18 cellular contexts compared by ENCODE assay signal in the genomic region with DNA sequence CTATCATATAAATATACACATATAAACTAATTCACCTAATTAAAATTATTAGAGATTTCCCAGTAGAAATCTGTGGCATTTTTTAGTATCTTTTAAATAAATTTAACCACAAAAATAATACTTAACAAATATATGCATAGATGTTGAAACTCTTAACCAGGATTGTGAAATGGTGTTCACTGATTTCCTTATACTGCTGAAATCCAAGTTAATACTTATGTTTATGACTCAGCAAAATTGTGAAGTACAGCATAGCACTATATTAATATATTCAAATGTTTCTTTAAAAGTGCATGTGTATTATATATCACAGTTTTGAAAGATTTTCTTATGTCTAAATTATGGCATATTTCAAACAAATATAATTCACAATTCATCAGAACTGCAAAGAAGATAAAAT.
DNase-seq lines count a peak whose midpoint lies in the region; ATAC-seq and TF ChIP-seq lines count a peak whose summit lies in the region.
"Had no signal": no experiment of that assay in that cellular context is flagged by ENCODE, and none has a peak within 500 bp of the region (broad histone marks: within the 10 kb centered on the region; RNA-seq: fewer than 3 reads in every experiment).

No MANE protein-coding gene starts in this region.

- H3K36me3 ChIP-seq in SK-N-SH (replicated peaks in 1 of 2; ENCODE audit: control insufficient read depth in 1 of 2, insufficient read depth in 2 of 2, low read length in 1 of 2) (no peaks in the 10 kb centered on the region), adipocyte (ENCODE audit: control insufficient read depth, insufficient read depth, low read length, severe bottlenecking) (no peaks in the 10 kb centered on the region)
- H3K36me3 ChIP-seq: esophagus squamous epithelium had no signal

- H3K9ac ChIP-seq in SK-N-SH, result no peak overlapping the region
- H3K9ac ChIP-seq in adipocyte (ENCODE audit: low read length), result peak overlapping the region; percentile 58

- H3K4me3 Mint-ChIP-seq in progenitor cell of endocrine pancreas (ENCODE audit: low read depth), result no peak overlapping the region

- H3K9me3 ChIP-seq in SK-N-SH (no peaks in the 10 kb centered on the region), adipocyte (ENCODE audit: control insufficient read depth, low read length) (no peaks in the 10 kb centered on the region)
- H3K9me3 ChIP-seq: esophagus squamous epithelium had no signal

- no peaks in the 10 kb centered on the region for H3K27me3 ChIP-seq in SK-N-SH (ENCODE audit: insufficient read depth)
- no peaks in the 10 kb centered on the region for H3K27me3 ChIP-seq in adipocyte (replicated peaks; ENCODE audit: control insufficient read depth, insufficient read depth, low read length)
- H3K27me3 ChIP-seq: esophagus squamous epithelium had no signal

- TF ChIP-seq RAD21 in SK-N-SH (IDR thresholded peaks at IDR 0.05; ENCODE audit: low read length), result no peak

- no peaks in the 10 kb centered on the region for H3K36me3 Mint-ChIP-seq in progenitor cell of endocrine pancreas (ENCODE audit: insufficient read depth)

- H3F3A ChIP-seq in SK-N-SH (replicated peaks; ENCODE audit: insufficient read depth), result no peaks in the 10 kb centered on the region

- H3K4me3 ChIP-seq in SK-N-SH (ENCODE audit: low read depth in 2 of 2, low read length in 1 of 2), result no peak overlapping the region
- H3K4me3 ChIP-seq in adipocyte (ENCODE audit: low read length), result no peak overlapping the region
- no peak overlapping the region for H3K4me3 ChIP-seq in fibroblast of mammary gland (ENCODE audit: control insufficient read depth, low read depth, low read length)
- H3K4me3 ChIP-seq in foreskin fibroblast (ENCODE audit: low read depth in 1 of 2, low read length in 2 of 2), result no peak overlapping the region
- H3K4me3 ChIP-seq: esophagus squamous epithelium had no signal

- no peaks in the 10 kb centered on the region for H3K9me2 ChIP-seq in SK-N-SH

- H2AFZ ChIP-seq in SK-N-SH (ENCODE audit: low read depth), result peak overlapping the region; percentile 17; the same call in 1 of the 2 replicates

- DNase-seq in SK-N-SH (no peak), adipocyte (ENCODE audit: low read depth) (peak; percentile 66), fibroblast of mammary gland (ENCODE audit: low read depth) (peak; percentile 77), foreskin fibroblast (no peak), progenitor cell of endocrine pancreas (ENCODE audit: low spot score, unreplicated experiment) (no peak)
- DNase-seq: activated naive CD4-positive, alpha-beta T cell treated with Interleukin-2 at 50 U/mL for 16 hours; esophagus squamous epithelium; left colon; NCI-H1105; NCI-H2171; retina; stimulated activated naive CD4-positive, alpha-beta T cell treated with Interleukin-2 at 50 U/mL for 16 hours; T-helper 1 cell; trophoblast cell had no signal

- no peak for TF ChIP-seq EP300 in SK-N-SH (IDR thresholded peaks at IDR 0.05; ENCODE audit: borderline replicate concordance in 1 of 2, low read depth in 1 of 2, low read length in 1 of 2)

- H3K4me1 ChIP-seq in SK-N-SH (ENCODE audit: control insufficient read depth in 1 of 2, insufficient read depth in 2 of 2, low read depth in 1 of 2, low read length in 1 of 2), result no peaks in the 10 kb centered on the region; a peak in 1 of 4 replicates
- peaks cover 24% of the 10 kb centered on the region for H3K4me1 ChIP-seq in adipocyte (ENCODE audit: control insufficient read depth, insufficient read depth, low read length)
- H3K4me1 ChIP-seq: esophagus squamous epithelium had no signal

- TF ChIP-seq CTCF in SK-N-SH (IDR thresholded peaks at IDR 0.05) (no peak), fibroblast of mammary gland (conservative IDR thresholded peaks at IDR 0.05; ENCODE audit: control insufficient read depth, insufficient read depth, low read depth, low read length) (no peak), foreskin fibroblast (IDR thresholded peaks at IDR 0.05; ENCODE audit: low read depth, low read length) (no peak), progenitor cell of endocrine pancreas (IDR thresholded peaks at IDR 0.05; ENCODE audit: unreplicated experiment) (no peak)

- POLR2A ChIA-PET in SK-N-SH (lab: Yijun Ruan, JAX), result no interaction called here

- H3K4me1 Mint-ChIP-seq in progenitor cell of endocrine pancreas (ENCODE audit: low read depth), result no peaks in the 10 kb centered on the region

- no peak overlapping the region for H3K27ac Mint-ChIP-seq in progenitor cell of endocrine pancreas

- no peaks in the 10 kb centered on the region for H3K27me3 Mint-ChIP-seq in progenitor cell of endocrine pancreas

- ATAC-seq in SK-N-SH treated with all-trans-retinoic acid at 6 μM for 48 hours (no peak), HG03354 (IDR thresholded peaks at IDR 0.05; ENCODE audit: poor library complexity, severe bottlenecking, unreplicated experiment) (no peak), GM19452 (IDR thresholded peaks at IDR 0.05; ENCODE audit: unreplicated experiment) (no peak)
- ATAC-seq: left colon had no signal

- no peak overlapping the region for H3K4me2 ChIP-seq in SK-N-SH

- CTCF ChIA-PET in SK-N-SH (lab: Yijun Ruan, JAX), result interaction anchor here (1.2 to 1.9 kb wide), 2 partner anchors 11 to 46 kb away, joined by 3 to 20 read pairs; no protein-coding TSS in a partner anchor

- no peaks in the 10 kb centered on the region for H3K79me2 ChIP-seq in SK-N-SH (ENCODE audit: insufficient read depth)

- no peaks in the 10 kb centered on the region for H4K20me1 ChIP-seq in SK-N-SH (ENCODE audit: insufficient read depth)

- H3K27ac ChIP-seq in SK-N-SH (ENCODE audit: low read depth in 2 of 2, low read length in 1 of 2), result no peak overlapping the region
- H3K27ac ChIP-seq: esophagus squamous epithelium, RWPE1 had no signal

- no peaks in the 10 kb centered on the region for H3K9me3 Mint-ChIP-seq in progenitor cell of endocrine pancreas (ENCODE audit: low read depth)

TF ChIP-seq in SK-N-SH, 30 proteins besides CTCF, POLR2A, EP300 and RAD21 (continues in another document):
- TF ChIP-seq RXRA (IDR thresholded peaks at IDR 0.05; ENCODE audit: borderline replicate concordance, low read depth) (no peak), MEF2A (IDR thresholded peaks at IDR 0.05; ENCODE audit: borderline replicate concordance, low read depth) (no peak), SIN3A (IDR thresholded peaks at IDR 0.05; ENCODE audit: borderline replicate concordance, low read depth, low read length) (no peak), CHD2 (IDR thresholded peaks at IDR 0.05; ENCODE audit: low read length, partially characterized antibody) (no peak)
- TF ChIP-seq, protein P1, sequence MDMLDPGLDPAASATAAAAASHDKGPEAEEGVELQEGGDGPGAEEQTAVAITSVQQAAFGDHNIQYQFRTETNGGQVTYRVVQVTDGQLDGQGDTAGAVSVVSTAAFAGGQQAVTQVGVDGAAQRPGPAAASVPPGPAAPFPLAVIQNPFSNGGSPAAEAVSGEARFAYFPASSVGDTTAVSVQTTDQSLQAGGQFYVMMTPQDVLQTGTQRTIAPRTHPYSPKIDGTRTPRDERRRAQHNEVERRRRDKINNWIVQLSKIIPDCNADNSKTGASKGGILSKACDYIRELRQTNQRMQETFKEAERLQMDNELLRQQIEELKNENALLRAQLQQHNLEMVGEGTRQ (IDR thresholded peaks at IDR 0.05; ENCODE audit: borderline replicate concordance, low read depth, low read length), result no peak
- TF ChIP-seq, protein P2, sequence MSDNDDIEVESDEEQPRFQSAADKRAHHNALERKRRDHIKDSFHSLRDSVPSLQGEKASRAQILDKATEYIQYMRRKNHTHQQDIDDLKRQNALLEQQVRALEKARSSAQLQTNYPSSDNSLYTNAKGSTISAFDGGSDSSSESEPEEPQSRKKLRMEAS (IDR thresholded peaks at IDR 0.05; ENCODE audit: low read depth), result no peak
- TF ChIP-seq, protein P3, sequence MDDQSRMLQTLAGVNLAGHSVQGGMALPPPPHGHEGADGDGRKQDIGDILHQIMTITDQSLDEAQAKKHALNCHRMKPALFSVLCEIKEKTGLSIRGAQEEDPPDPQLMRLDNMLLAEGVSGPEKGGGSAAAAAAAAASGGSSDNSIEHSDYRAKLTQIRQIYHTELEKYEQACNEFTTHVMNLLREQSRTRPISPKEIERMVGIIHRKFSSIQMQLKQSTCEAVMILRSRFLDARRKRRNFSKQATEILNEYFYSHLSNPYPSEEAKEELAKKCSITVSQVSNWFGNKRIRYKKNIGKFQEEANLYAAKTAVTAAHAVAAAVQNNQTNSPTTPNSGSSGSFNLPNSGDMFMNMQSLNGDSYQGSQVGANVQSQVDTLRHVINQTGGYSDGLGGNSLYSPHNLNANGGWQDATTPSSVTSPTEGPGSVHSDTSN (IDR thresholded peaks at IDR 0.05), result no peak

TF ChIP-seq in SK-N-SH treated with all-trans-retinoic acid at 6 μM for 48 hours, 23 proteins besides CTCF, POLR2A, EP300 and RAD21 (continues in another document):
- TF ChIP-seq BACH2 (CRISPR knock-in tag; IDR thresholded peaks at IDR 0.05; ENCODE audit: borderline replicate concordance) (no peak), SNAI2 (CRISPR knock-in tag; IDR thresholded peaks at IDR 0.05) (no peak), ZC3H10 (CRISPR knock-in tag; IDR thresholded peaks at IDR 0.05) (no peak), OSR1 (CRISPR knock-in tag; IDR thresholded peaks at IDR 0.05) (no peak), GLIS3 (CRISPR knock-in tag; IDR thresholded peaks at IDR 0.05) (no peak), ARNTL (CRISPR knock-in tag; IDR thresholded peaks at IDR 0.05; ENCODE audit: borderline replicate concordance, low read depth) (no peak), ZFP3 (CRISPR knock-in tag; IDR thresholded peaks at IDR 0.05) (no peak), ESRRG (CRISPR knock-in tag; IDR thresholded peaks at IDR 0.05) (no peak), TOX (CRISPR knock-in tag; IDR thresholded peaks at IDR 0.05; ENCODE audit: borderline replicate concordance) (no peak)
- TF ChIP-seq, protein P4, sequence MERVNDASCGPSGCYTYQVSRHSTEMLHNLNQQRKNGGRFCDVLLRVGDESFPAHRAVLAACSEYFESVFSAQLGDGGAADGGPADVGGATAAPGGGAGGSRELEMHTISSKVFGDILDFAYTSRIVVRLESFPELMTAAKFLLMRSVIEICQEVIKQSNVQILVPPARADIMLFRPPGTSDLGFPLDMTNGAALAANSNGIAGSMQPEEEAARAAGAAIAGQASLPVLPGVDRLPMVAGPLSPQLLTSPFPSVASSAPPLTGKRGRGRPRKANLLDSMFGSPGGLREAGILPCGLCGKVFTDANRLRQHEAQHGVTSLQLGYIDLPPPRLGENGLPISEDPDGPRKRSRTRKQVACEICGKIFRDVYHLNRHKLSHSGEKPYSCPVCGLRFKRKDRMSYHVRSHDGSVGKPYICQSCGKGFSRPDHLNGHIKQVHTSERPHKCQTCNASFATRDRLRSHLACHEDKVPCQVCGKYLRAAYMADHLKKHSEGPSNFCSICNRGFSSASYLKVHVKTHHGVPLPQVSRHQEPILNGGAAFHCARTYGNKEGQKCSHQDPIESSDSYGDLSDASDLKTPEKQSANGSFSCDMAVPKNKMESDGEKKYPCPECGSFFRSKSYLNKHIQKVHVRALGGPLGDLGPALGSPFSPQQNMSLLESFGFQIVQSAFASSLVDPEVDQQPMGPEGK (CRISPR knock-in tag; IDR thresholded peaks at IDR 0.05; ENCODE audit: borderline replicate concordance), result no peak

Comparison
In these comparisons a context has a peak if more than half of its experiments do, and no peak if none do; other contexts are left out.
1. DNase-seq: peak in adipocyte (single experiment) and fibroblast of mammary gland (single experiment); none in SK-N-SH (single experiment), foreskin fibroblast (0 of 2) and progenitor cell of endocrine pancreas (single experiment).